In the genomic region with DNA sequence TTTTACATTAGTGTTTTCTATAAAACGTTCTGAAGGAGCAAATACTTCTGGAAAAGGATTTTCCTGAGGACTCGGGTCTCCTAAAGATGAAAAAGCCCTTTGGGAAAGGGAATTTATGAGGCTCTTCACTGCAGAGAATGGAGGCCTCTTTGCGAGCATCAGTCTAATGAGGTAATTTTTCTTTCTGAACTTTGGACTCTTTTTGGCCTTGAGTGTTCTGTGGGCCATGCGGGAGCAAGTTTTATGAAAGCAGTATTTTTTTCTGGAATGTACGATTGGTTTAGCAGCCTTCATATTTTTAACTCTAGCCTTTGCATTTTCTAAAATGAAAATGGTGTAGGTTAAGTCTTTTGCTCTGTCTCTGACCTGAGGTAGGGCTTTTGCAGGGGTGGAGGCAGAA, we compare ENCODE assay signal across 1 cellular context.
TF ChIP-seq lines count a peak whose summit lies in the region.

No MANE protein-coding gene starts in this region.

TF ChIP-seq in HepG2, 621 proteins besides CTCF, POLR2A, EP300 and RAD21:
- no peak for TF ChIP-seq ZNF777 (CRISPR knock-in tag; IDR thresholded peaks at IDR 0.05)
- no peak for TF ChIP-seq TSC22D2 (CRISPR knock-in tag; IDR thresholded peaks at IDR 0.05; ENCODE audit: borderline replicate concordance)
- TF ChIP-seq PHF20 (CRISPR knock-in tag; IDR thresholded peaks at IDR 0.05): no peak
- no peak for TF ChIP-seq BHLHE40 (IDR thresholded peaks at IDR 0.05; ENCODE audit: low read length)
- peak; percentile 34; the same call in 1 of the 2 replicates for TF ChIP-seq NCOR1 (IDR thresholded peaks at IDR 0.05; ENCODE audit: borderline replicate concordance, low read length)
- no peak for TF ChIP-seq SETDB1 (CRISPR knock-in tag; IDR thresholded peaks at IDR 0.05; ENCODE audit: borderline replicate concordance)
- TF ChIP-seq, protein P1, sequence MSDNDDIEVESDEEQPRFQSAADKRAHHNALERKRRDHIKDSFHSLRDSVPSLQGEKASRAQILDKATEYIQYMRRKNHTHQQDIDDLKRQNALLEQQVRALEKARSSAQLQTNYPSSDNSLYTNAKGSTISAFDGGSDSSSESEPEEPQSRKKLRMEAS (IDR thresholded peaks at IDR 0.05): peak; percentile 48; the same call in 1 of the 2 replicates
- TF ChIP-seq RELA (CRISPR knock-in tag; IDR thresholded peaks at IDR 0.05): no peak
- no peak for TF ChIP-seq TCF12 (IDR thresholded peaks at IDR 0.05)
- no peak for TF ChIP-seq TCF12 (CRISPR knock-in tag; IDR thresholded peaks at IDR 0.05)
- TF ChIP-seq SP5 (CRISPR knock-in tag; IDR thresholded peaks at IDR 0.05; ENCODE audit: borderline replicate concordance, low read depth): no peak
- 0 out of 2 replicates have a peak, but pooled peaks have one; percentile 32 for TF ChIP-seq ZNF644 (CRISPR knock-in tag; IDR thresholded peaks at IDR 0.05; ENCODE audit: low read depth)
- no peak for TF ChIP-seq ZNF124 (CRISPR knock-in tag; IDR thresholded peaks at IDR 0.05)
- no peak for TF ChIP-seq CBX2 (IDR thresholded peaks at IDR 0.05; ENCODE audit: low read depth, low read length)
- TF ChIP-seq CBX2 (CRISPR knock-in tag; IDR thresholded peaks at IDR 0.05; ENCODE audit: low read depth): no peak
- TF ChIP-seq, protein P2, sequence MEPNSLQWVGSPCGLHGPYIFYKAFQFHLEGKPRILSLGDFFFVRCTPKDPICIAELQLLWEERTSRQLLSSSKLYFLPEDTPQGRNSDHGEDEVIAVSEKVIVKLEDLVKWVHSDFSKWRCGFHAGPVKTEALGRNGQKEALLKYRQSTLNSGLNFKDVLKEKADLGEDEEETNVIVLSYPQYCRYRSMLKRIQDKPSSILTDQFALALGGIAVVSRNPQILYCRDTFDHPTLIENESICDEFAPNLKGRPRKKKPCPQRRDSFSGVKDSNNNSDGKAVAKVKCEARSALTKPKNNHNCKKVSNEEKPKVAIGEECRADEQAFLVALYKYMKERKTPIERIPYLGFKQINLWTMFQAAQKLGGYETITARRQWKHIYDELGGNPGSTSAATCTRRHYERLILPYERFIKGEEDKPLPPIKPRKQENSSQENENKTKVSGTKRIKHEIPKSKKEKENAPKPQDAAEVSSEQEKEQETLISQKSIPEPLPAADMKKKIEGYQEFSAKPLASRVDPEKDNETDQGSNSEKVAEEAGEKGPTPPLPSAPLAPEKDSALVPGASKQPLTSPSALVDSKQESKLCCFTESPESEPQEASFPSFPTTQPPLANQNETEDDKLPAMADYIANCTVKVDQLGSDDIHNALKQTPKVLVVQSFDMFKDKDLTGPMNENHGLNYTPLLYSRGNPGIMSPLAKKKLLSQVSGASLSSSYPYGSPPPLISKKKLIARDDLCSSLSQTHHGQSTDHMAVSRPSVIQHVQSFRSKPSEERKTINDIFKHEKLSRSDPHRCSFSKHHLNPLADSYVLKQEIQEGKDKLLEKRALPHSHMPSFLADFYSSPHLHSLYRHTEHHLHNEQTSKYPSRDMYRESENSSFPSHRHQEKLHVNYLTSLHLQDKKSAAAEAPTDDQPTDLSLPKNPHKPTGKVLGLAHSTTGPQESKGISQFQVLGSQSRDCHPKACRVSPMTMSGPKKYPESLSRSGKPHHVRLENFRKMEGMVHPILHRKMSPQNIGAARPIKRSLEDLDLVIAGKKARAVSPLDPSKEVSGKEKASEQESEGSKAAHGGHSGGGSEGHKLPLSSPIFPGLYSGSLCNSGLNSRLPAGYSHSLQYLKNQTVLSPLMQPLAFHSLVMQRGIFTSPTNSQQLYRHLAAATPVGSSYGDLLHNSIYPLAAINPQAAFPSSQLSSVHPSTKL (CRISPR knock-in tag; IDR thresholded peaks at IDR 0.05): peak; percentile 41; the same call in 1 of the 2 replicates
- TF ChIP-seq MAFF (IDR thresholded peaks at IDR 0.05; ENCODE audit: low read depth, low read length): no peak
- no peak for TF ChIP-seq ZNF607 (CRISPR knock-in tag; IDR thresholded peaks at IDR 0.05; ENCODE audit: borderline replicate concordance)
- TF ChIP-seq, protein P3, sequence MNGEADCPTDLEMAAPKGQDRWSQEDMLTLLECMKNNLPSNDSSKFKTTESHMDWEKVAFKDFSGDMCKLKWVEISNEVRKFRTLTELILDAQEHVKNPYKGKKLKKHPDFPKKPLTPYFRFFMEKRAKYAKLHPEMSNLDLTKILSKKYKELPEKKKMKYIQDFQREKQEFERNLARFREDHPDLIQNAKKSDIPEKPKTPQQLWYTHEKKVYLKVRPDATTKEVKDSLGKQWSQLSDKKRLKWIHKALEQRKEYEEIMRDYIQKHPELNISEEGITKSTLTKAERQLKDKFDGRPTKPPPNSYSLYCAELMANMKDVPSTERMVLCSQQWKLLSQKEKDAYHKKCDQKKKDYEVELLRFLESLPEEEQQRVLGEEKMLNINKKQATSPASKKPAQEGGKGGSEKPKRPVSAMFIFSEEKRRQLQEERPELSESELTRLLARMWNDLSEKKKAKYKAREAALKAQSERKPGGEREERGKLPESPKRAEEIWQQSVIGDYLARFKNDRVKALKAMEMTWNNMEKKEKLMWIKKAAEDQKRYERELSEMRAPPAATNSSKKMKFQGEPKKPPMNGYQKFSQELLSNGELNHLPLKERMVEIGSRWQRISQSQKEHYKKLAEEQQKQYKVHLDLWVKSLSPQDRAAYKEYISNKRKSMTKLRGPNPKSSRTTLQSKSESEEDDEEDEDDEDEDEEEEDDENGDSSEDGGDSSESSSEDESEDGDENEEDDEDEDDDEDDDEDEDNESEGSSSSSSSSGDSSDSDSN (CRISPR knock-in tag; IDR thresholded peaks at IDR 0.05): no peak
- 0 out of 2 replicates have a peak, but pooled peaks have one; percentile 37 for TF ChIP-seq GATAD2A (CRISPR knock-in tag; IDR thresholded peaks at IDR 0.05)
- TF ChIP-seq ZNF598 (CRISPR knock-in tag; IDR thresholded peaks at IDR 0.05; ENCODE audit: borderline replicate concordance): no peak
- no peak for TF ChIP-seq GABPA (IDR thresholded peaks at IDR 0.05; ENCODE audit: low read depth, low read length)
- TF ChIP-seq GABPA (CRISPR knock-in tag; IDR thresholded peaks at IDR 0.05; ENCODE audit: low read depth): no peak
- TF ChIP-seq, protein P4, sequence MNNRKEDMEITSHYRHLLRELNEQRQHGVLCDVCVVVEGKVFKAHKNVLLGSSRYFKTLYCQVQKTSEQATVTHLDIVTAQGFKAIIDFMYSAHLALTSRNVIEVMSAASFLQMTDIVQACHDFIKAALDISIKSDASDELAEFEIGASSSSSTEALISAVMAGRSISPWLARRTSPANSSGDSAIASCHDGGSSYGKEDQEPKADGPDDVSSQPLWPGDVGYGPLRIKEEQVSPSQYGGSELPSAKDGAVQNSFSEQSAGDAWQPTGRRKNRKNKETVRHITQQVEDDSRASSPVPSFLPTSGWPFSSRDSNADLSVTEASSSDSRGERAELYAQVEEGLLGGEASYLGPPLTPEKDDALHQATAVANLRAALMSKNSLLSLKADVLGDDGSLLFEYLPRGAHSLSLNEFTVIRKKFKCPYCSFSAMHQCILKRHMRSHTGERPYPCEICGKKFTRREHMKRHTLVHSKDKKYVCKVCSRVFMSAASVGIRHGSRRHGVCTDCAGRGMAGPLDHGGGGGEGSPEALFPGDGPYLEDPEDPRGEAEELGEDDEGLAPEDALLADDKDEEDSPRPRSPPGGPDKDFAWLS (CRISPR knock-in tag; IDR thresholded peaks at IDR 0.05; ENCODE audit: borderline replicate concordance): no peak
- TF ChIP-seq NRL (CRISPR knock-in tag; IDR thresholded peaks at IDR 0.05; ENCODE audit: borderline replicate concordance): no peak
- no peak for TF ChIP-seq SSRP1 (CRISPR knock-in tag; IDR thresholded peaks at IDR 0.05)
- TF ChIP-seq ADNP (CRISPR knock-in tag; IDR thresholded peaks at IDR 0.05): no peak
- TF ChIP-seq ASH2L (IDR thresholded peaks at IDR 0.05; ENCODE audit: insufficient read length, low read depth, low read length): peak; percentile 35
- no peak for TF ChIP-seq POLR2G (IDR thresholded peaks at IDR 0.05; ENCODE audit: low read depth, low read length)
- TF ChIP-seq HMG20A (CRISPR knock-in tag; IDR thresholded peaks at IDR 0.05; ENCODE audit: borderline replicate concordance): peak; percentile 24; the same call in 1 of the 2 replicates
- TF ChIP-seq HNF4A (CRISPR knock-in tag; IDR thresholded peaks at IDR 0.05): peak; percentile 73
- TF ChIP-seq KLF6 (CRISPR knock-in tag; IDR thresholded peaks at IDR 0.05): no peak
- TF ChIP-seq, protein P5, sequence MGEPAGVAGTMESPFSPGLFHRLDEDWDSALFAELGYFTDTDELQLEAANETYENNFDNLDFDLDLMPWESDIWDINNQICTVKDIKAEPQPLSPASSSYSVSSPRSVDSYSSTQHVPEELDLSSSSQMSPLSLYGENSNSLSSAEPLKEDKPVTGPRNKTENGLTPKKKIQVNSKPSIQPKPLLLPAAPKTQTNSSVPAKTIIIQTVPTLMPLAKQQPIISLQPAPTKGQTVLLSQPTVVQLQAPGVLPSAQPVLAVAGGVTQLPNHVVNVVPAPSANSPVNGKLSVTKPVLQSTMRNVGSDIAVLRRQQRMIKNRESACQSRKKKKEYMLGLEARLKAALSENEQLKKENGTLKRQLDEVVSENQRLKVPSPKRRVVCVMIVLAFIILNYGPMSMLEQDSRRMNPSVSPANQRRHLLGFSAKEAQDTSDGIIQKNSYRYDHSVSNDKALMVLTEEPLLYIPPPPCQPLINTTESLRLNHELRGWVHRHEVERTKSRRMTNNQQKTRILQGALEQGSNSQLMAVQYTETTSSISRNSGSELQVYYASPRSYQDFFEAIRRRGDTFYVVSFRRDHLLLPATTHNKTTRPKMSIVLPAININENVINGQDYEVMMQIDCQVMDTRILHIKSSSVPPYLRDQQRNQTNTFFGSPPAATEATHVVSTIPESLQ (CRISPR knock-in tag; conservative IDR thresholded peaks at IDR 0.05): no peak
- no peak for TF ChIP-seq PRPF4 (IDR thresholded peaks at IDR 0.05; ENCODE audit: low read depth, low read length, poor library complexity, severe bottlenecking)
- peak; percentile 23; the same call in 1 of the 2 replicates for TF ChIP-seq DMAP1 (CRISPR knock-in tag; IDR thresholded peaks at IDR 0.05)
- 0 out of 2 replicates have a peak, but pooled peaks have one; percentile 22 for TF ChIP-seq KAT8 (CRISPR knock-in tag; IDR thresholded peaks at IDR 0.05)
- TF ChIP-seq, protein P6, sequence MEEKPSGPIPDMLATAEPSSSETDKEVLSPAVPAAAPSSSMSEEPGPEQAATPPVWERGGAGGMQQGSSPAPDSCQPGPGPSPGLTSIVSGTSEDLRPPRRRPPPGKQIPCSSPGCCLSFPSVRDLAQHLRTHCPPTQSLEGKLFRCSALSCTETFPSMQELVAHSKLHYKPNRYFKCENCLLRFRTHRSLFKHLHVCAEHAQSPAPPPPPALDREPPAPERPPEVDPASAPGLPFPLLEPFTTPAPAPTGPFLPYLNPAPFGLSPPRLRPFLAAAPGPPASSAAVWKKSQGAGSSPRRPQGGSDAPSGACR (CRISPR knock-in tag; IDR thresholded peaks at IDR 0.05): no peak
- no peak for TF ChIP-seq GABPB1 (CRISPR knock-in tag; IDR thresholded peaks at IDR 0.05)
- TF ChIP-seq LCORL (IDR thresholded peaks at IDR 0.05): no peak
- TF ChIP-seq LCORL (CRISPR knock-in tag; IDR thresholded peaks at IDR 0.05): no peak
- TF ChIP-seq STAG1 (CRISPR knock-in tag; IDR thresholded peaks at IDR 0.05): no peak
- TF ChIP-seq HNRNPK (IDR thresholded peaks at IDR 0.05; ENCODE audit: low read depth, low read length, poor library complexity, severe bottlenecking): no peak
- TF ChIP-seq, protein P7, sequence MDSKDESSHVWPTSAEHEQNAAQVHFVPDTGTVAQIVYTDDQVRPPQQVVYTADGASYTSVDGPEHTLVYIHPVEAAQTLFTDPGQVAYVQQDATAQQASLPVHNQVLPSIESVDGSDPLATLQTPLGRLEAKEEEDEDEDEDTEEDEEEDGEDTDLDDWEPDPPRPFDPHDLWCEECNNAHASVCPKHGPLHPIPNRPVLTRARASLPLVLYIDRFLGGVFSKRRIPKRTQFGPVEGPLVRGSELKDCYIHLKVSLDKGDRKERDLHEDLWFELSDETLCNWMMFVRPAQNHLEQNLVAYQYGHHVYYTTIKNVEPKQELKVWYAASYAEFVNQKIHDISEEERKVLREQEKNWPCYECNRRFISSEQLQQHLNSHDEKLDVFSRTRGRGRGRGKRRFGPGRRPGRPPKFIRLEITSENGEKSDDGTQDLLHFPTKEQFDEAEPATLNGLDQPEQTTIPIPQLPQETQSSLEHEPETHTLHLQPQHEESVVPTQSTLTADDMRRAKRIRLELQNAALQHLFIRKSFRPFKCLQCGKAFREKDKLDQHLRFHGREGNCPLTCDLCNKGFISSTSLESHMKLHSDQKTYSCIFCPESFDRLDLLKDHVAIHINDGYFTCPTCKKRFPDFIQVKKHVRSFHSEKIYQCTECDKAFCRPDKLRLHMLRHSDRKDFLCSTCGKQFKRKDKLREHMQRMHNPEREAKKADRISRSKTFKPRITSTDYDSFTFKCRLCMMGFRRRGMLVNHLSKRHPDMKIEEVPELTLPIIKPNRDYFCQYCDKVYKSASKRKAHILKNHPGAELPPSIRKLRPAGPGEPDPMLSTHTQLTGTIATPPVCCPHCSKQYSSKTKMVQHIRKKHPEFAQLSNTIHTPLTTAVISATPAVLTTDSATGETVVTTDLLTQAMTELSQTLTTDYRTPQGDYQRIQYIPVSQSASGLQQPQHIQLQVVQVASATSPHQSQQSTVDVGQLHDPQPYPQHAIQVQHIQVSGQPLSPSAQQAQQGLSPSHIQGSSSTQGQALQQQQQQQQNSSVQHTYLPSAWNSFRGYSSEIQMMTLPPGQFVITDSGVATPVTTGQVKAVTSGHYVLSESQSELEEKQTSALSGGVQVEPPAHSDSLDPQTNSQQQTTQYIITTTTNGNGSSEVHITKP (CRISPR knock-in tag; IDR thresholded peaks at IDR 0.05; ENCODE audit: low read depth): no peak
- TF ChIP-seq TRIM24 (CRISPR knock-in tag; IDR thresholded peaks at IDR 0.05): no peak
- TF ChIP-seq, protein P8, sequence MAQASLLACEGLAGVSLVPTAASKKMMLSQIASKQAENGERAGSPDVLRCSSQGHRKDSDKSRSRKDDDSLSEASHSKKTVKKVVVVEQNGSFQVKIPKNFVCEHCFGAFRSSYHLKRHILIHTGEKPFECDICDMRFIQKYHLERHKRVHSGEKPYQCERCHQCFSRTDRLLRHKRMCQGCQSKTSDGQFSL (CRISPR knock-in tag; IDR thresholded peaks at IDR 0.05): no peak
- TF ChIP-seq ZNF550 (CRISPR knock-in tag; IDR thresholded peaks at IDR 0.05; ENCODE audit: borderline replicate concordance): no peak
- TF ChIP-seq KDM3A (CRISPR knock-in tag; IDR thresholded peaks at IDR 0.05; ENCODE audit: low read depth): no peak
